11 cellular contexts compared by ENCODE assay signal in the genomic region with DNA sequence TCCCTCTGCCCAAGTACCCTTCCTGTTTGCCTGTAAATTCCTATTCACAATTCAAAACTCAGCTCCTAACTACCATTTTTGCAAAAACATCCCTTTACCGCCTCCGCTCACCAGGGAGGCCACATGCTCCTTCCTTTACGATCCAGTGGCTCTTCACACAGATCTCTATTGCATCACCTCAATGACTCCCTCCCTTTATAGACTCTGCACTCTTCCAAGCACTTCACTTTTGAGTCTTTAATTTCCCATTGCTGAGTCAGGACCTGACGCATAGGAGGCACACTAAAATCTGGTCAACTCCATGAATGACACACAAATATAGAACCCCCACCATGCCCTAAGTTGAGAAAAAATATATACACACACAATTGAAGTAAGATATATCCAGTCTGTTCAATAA. TPM values are rescaled to one million over a fixed set of nuclear protein-coding genes. Genes with fewer than 3 reads are reported as not detected.
DNase-seq lines count a peak whose midpoint lies in the region; ATAC-seq and TF ChIP-seq lines count a peak whose summit lies in the region.
"Had no signal": no experiment of that assay in that cellular context is flagged by ENCODE, and none has a peak within 500 bp of the region (broad histone marks: within the 10 kb centered on the region; RNA-seq: fewer than 3 reads in every experiment).

No MANE protein-coding gene starts in this region.

- no peaks in the 10 kb centered on the region for H3K9me3 ChIP-seq in upper lobe of left lung
- H3K9me3 ChIP-seq: BE2C, uterus had no signal

- no peak for TF ChIP-seq CTCF in fibroblast of villous mesenchyme (IDR thresholded peaks at IDR 0.05; ENCODE audit: insufficient read depth, low read depth, low read length)
- TF ChIP-seq CTCF in upper lobe of left lung (IDR thresholded peaks at IDR 0.05) = no peak

- no peak for TF ChIP-seq POLR2A in upper lobe of left lung (IDR thresholded peaks at IDR 0.05)

- ATAC-seq in upper lobe of left lung (ENCODE audit: low FRiP score in 2 of 2) (peak; percentile 73 to 84), HG03280 (IDR thresholded peaks at IDR 0.05; ENCODE audit: unreplicated experiment) (no peak)

- H3K9me3 Mint-ChIP-seq in activated CD4-positive, alpha-beta memory T cell treated with anti-CD3 and anti-CD28 coated beads for 36 hours = no peaks in the 10 kb centered on the region
- H3K9me3 Mint-ChIP-seq in activated CD4-positive, alpha-beta memory T cell treated with anti-CD3 and anti-CD28 coated beads, Interleukin-2, amount 10 ng/mL, durations not matched to agents 7 days and 5 days = no peaks in the 10 kb centered on the region

- H3K36me3 Mint-ChIP-seq in activated CD4-positive, alpha-beta memory T cell treated with anti-CD3 and anti-CD28 coated beads for 36 hours = no peaks in the 10 kb centered on the region
- no peaks in the 10 kb centered on the region for H3K36me3 Mint-ChIP-seq in activated CD4-positive, alpha-beta memory T cell treated with anti-CD3 and anti-CD28 coated beads, Interleukin-2, amount 10 ng/mL, durations not matched to agents 7 days and 5 days (ENCODE audit: low read depth)

- H3K27me3 ChIP-seq in upper lobe of left lung = no peaks in the 10 kb centered on the region
- H3K27me3 ChIP-seq: BE2C, uterus had no signal

- no peak overlapping the region for H3K4me3 Mint-ChIP-seq in activated CD4-positive, alpha-beta memory T cell treated with anti-CD3 and anti-CD28 coated beads for 36 hours
- H3K4me3 Mint-ChIP-seq in activated CD4-positive, alpha-beta memory T cell treated with anti-CD3 and anti-CD28 coated beads, Interleukin-2, amount 10 ng/mL, durations not matched to agents 7 days and 5 days = no peak overlapping the region

- peaks cover 0 to 25% (median 15%) of the 10 kb centered on the region in 4 donors for H3K4me1 ChIP-seq in upper lobe of left lung
- H3K4me1 ChIP-seq: uterus had no signal

- H3K4me1 Mint-ChIP-seq in activated CD4-positive, alpha-beta memory T cell treated with anti-CD3 and anti-CD28 coated beads for 36 hours (ENCODE audit: low read depth) = peaks cover 10% of the 10 kb centered on the region
- peaks cover 5% of the 10 kb centered on the region for H3K4me1 Mint-ChIP-seq in activated CD4-positive, alpha-beta memory T cell treated with anti-CD3 and anti-CD28 coated beads, Interleukin-2, amount 10 ng/mL, durations not matched to agents 7 days and 5 days

- H3K36me3 ChIP-seq in upper lobe of left lung = peaks cover 0 to 3% (median 0%) of the 10 kb centered on the region in 4 donors
- H3K36me3 ChIP-seq: uterus had no signal

- H3K4me3 ChIP-seq in fibroblast of villous mesenchyme (ENCODE audit: low read depth, low read length) (no peak overlapping the region), upper lobe of left lung (no peak overlapping the region)
- H3K4me3 ChIP-seq: uterus had no signal

- intact Hi-C loops in activated CD4-positive, alpha-beta memory T cell treated with anti-CD3 and anti-CD28 coated beads for 36 hours (cut with micrococcal nuclease) = no loop called here

- POLR2A ChIA-PET in activated CD4-positive, alpha-beta memory T cell treated with anti-CD3 and anti-CD28 coated beads for 36 hours (lab: Charles Lee) = no interaction called here
- POLR2A ChIA-PET in activated CD4-positive, alpha-beta memory T cell treated with anti-CD3 and anti-CD28 coated beads, Interleukin-2, amount 10 ng/mL, durations not matched to agents 7 days and 5 days (lab: Charles Lee) = no interaction called here

- H3K27ac ChIP-seq in upper lobe of left lung = peak overlapping the region in 1 of 4 donors; percentile 14
- H3K27ac ChIP-seq in substantia nigra (ENCODE audit: low read depth, low read length, poor library complexity, severe bottlenecking) = no peak overlapping the region
- H3K27ac ChIP-seq: uterus had no signal

- no peak overlapping the region for H3K27ac Mint-ChIP-seq in activated CD4-positive, alpha-beta memory T cell treated with anti-CD3 and anti-CD28 coated beads for 36 hours
- no peak overlapping the region for H3K27ac Mint-ChIP-seq in activated CD4-positive, alpha-beta memory T cell treated with anti-CD3 and anti-CD28 coated beads, Interleukin-2, amount 10 ng/mL, durations not matched to agents 7 days and 5 days

- no peaks in the 10 kb centered on the region for H3K27me3 Mint-ChIP-seq in activated CD4-positive, alpha-beta memory T cell treated with anti-CD3 and anti-CD28 coated beads for 36 hours
- H3K27me3 Mint-ChIP-seq in activated CD4-positive, alpha-beta memory T cell treated with anti-CD3 and anti-CD28 coated beads, Interleukin-2, amount 10 ng/mL, durations not matched to agents 7 days and 5 days = no peaks in the 10 kb centered on the region

- DNase-seq in activated CD4-positive, alpha-beta memory T cell treated with anti-CD3 and anti-CD28 coated beads for 36 hours = peak; percentile 11
- no peak for DNase-seq in activated CD4-positive, alpha-beta memory T cell treated with anti-CD3 and anti-CD28 coated beads, Interleukin-2, amount 10 ng/mL, durations not matched to agents 7 days and 5 days
- DNase-seq in NOMO-1 treated with dmso at 0.1 percent for 144 hours (lab: John Stamatoyannopoulos, UW; ENCODE audit: unreplicated experiment) (peak; percentile 25), fibroblast of villous mesenchyme (ENCODE audit: low read depth) (peak; percentile 80), upper lobe of left lung (peak in 1 of 2 donors; percentile 56), DMS53 (lab: John Stamatoyannopoulos, UW) (no peak), substantia nigra (lab: John Stamatoyannopoulos, UW) (no peak)
- DNase-seq: BE2C, NCI-H774, uterus had no signal

- peak in 1 of 4 donors; percentile 72 for TF ChIP-seq EP300 in upper lobe of left lung (IDR thresholded peaks at IDR 0.05)

- CTCF ChIA-PET in activated CD4-positive, alpha-beta memory T cell treated with anti-CD3 and anti-CD28 coated beads for 36 hours (lab: Charles Lee) = no interaction called here
- CTCF ChIA-PET in activated CD4-positive, alpha-beta memory T cell treated with anti-CD3 and anti-CD28 coated beads, Interleukin-2, amount 10 ng/mL, durations not matched to agents 7 days and 5 days (lab: Charles Lee) = no interaction called here

- 40 to 49% methylated on average over 4 of the region's 4 CpGs for WGBS in upper lobe of left lung, 2 donors

RNA-seq across cellular contexts. Expression of a gene that starts 45.9 kb away (rescaled TPM):
- 10 to 100 TPM; 13.5 to 14.8 TPM for total RNA-seq in activated CD4-positive, alpha-beta memory T cell treated with anti-CD3 and anti-CD28 coated beads for 36 hours
- 10 to 100 TPM; 10.7 to 15.9 TPM for total RNA-seq in activated CD4-positive, alpha-beta memory T cell treated with anti-CD3 and anti-CD28 coated beads, Interleukin-2, amount 10 ng/mL, durations not matched to agents 7 days and 5 days
- total RNA-seq in fibroblast of villous mesenchyme (3.5 and 7.3 TPM in 2 replicates), upper lobe of left lung (100 to 1,000 TPM in 1 of 6 donors, 10 to 100 TPM in 5; 37.0 to 117 (median 71.1) TPM)

Comparison
In these comparisons a context has a peak if more than half of its experiments do, and no peak if none do; other contexts are left out.
1. DNase-seq: peak in activated CD4-positive, alpha-beta memory T cell treated with anti-CD3 and anti-CD28 coated beads for 36 hours (single experiment), NOMO-1 treated with dmso at 0.1 percent for 144 hours (single experiment) and fibroblast of villous mesenchyme (single experiment); none in activated CD4-positive, alpha-beta memory T cell treated with anti-CD3 and anti-CD28 coated beads, Interleukin-2, amount 10 ng/mL, durations not matched to agents 7 days and 5 days (single experiment), DMS53 (single experiment) and substantia nigra (0 of 49).